ENCODE assay signal across 8 cellular contexts in genomic region chr16:29721167-29721879, GRCh38. TPM values are rescaled to one million over a fixed set of nuclear protein-coding genes. Genes with fewer than 3 reads are reported as not detected.
A peak's percentile ranks its signal among the peaks of the same experiment; 100 is the strongest.
DNase-seq lines count a peak whose midpoint lies in the region; ATAC-seq and TF ChIP-seq lines count a peak whose summit lies in the region.
"Not testable (repeated sequence)": the region's sequence is repeated elsewhere in the genome, so short reads cannot be mapped to it uniquely, and the experiment has no call there.

No MANE protein-coding gene starts in this region.

- not testable (repeated sequence) for H3K23ac ChIP-seq in H9 (ENCODE audit: insufficient read length, low read depth, low read length)

- H3K36me3 Mint-ChIP-seq in CD4-positive, alpha-beta T cell (ENCODE audit: low read depth); stimulated activated memory B cell treated with anti-CD40 and anti-IgM and Interleukin-4, amounts not matched to agents 10 μg/mL and 1 μg/mL and 100 μg/mL, for 72 hours: not testable (repeated sequence)
- H3K36me3 Mint-ChIP-seq in H9 (ENCODE audit: insufficient read depth in 1 of 3, low read depth in 3 of 3) = peaks cover 35 to 54% (median 40%) of the 10 kb centered on the region in 3 experiments

- H2BK20ac ChIP-seq in H9 (ENCODE audit: low read depth, low read length, poor library complexity, severe bottlenecking) = not testable (repeated sequence)

- not testable (repeated sequence) for H2BK12ac ChIP-seq in H9 (ENCODE audit: insufficient read length, low read depth, low read length)

- H4K5ac ChIP-seq in H9 (ENCODE audit: insufficient read length, low read depth, low read length) = not testable (repeated sequence)

- H3K36me3 ChIP-seq in SU-DHL-6 (ENCODE audit: low read length); adrenal gland (replicated peaks in 1 of 2); mucosa of descending colon (ENCODE audit: low read depth): not testable (repeated sequence)

- CTCF ChIA-PET in CD4-positive, alpha-beta T cell (lab: Charles Lee) = interaction anchor here (0.9 to 3.7 kb wide), 6 partner anchors 9 to 86 kb away, joined by 3 to 20 read pairs (median 4); partner anchors contain the start of gene KIF22

- not testable (repeated sequence) for H3K27me3 ChIP-seq in CD4-positive, alpha-beta T cell (ENCODE audit: control insufficient read depth, insufficient read depth, low read length); H9 (ENCODE audit: insufficient read depth, low read length); SU-DHL-6 (ENCODE audit: low read length); adrenal gland

- not testable (repeated sequence) for H3K27me3 Mint-ChIP-seq in CD4-positive, alpha-beta T cell; H9 (ENCODE audit: low read depth); stimulated activated memory B cell treated with anti-CD40 and anti-IgM and Interleukin-4, amounts not matched to agents 10 μg/mL and 1 μg/mL and 100 μg/mL, for 72 hours

- H3K79me2 ChIP-seq in H9 (ENCODE audit: insufficient read depth, low read length) = peaks cover 11% of the 10 kb centered on the region; the same call in 1 of the 2 replicates
- not testable (repeated sequence) for H3K79me2 ChIP-seq in SU-DHL-6 (ENCODE audit: insufficient read depth, low read length)

- H3K18ac ChIP-seq in H9 (ENCODE audit: insufficient read length, low read depth, low read length) = not testable (repeated sequence)

- not testable (repeated sequence) for H3T11ph ChIP-seq in H9 (ENCODE audit: low read length)

- H3K27ac Mint-ChIP-seq in CD4-positive, alpha-beta T cell = not testable (repeated sequence)
- H3K27ac Mint-ChIP-seq in H9 = peak overlapping the region in 2 of 3 experiments; percentile 82 to 92; a peak in 5 of 7 replicates
- H3K27ac Mint-ChIP-seq in stimulated activated memory B cell treated with anti-CD40 and anti-IgM and Interleukin-4, amounts not matched to agents 10 μg/mL and 1 μg/mL and 100 μg/mL, for 72 hours = peak overlapping the region; percentile 28

- H3K4me3 ChIP-seq in SU-DHL-6 (ENCODE audit: insufficient read depth, low read length, poor library complexity, severe bottlenecking); adrenal gland; foreskin fibroblast (ENCODE audit: low read depth in 1 of 2, low read length in 2 of 2); mucosa of descending colon: not testable (repeated sequence)

- H2BK120ac ChIP-seq in H9 (ENCODE audit: low read depth, low read length, poor library complexity, severe bottlenecking) = not testable (repeated sequence)

- H3K27ac ChIP-seq in CD4-positive, alpha-beta T cell (ENCODE audit: low read depth, low read length); H9 (ENCODE audit: insufficient read length, low read depth, low read length); SU-DHL-6 (ENCODE audit: low read depth, low read length); adrenal gland: not testable (repeated sequence)

- not testable (repeated sequence) for H3K4me1 ChIP-seq in H9 (ENCODE audit: insufficient read depth, low read length); adrenal gland (replicated peaks in 1 of 2); mucosa of descending colon (ENCODE audit: low read depth)

- H3K9ac ChIP-seq in H9 (ENCODE audit: extremely low read depth, insufficient read length, low read length); SU-DHL-6 (ENCODE audit: low read length): not testable (repeated sequence)

- not testable (repeated sequence) for H4K91ac ChIP-seq in H9 (ENCODE audit: insufficient read length, low read depth, low read length)

- TF ChIP-seq CTCF in CD4-positive, alpha-beta T cell (IDR thresholded peaks at IDR 0.05) = peak; percentile 55
- TF ChIP-seq CTCF in H9 (conservative IDR thresholded peaks at IDR 0.05) = peak; percentile 60
- TF ChIP-seq CTCF in SU-DHL-6 (IDR thresholded peaks at IDR 0.05; ENCODE audit: insufficient read depth, low read length, poor library complexity, severe bottlenecking) = peak; percentile 22
- peak; percentile 26 to 75 (median 55) for TF ChIP-seq CTCF in adrenal gland (IDR thresholded peaks at IDR 0.05)
- TF ChIP-seq CTCF in foreskin fibroblast (IDR thresholded peaks at IDR 0.05; ENCODE audit: low read depth, low read length) = peak; percentile 57
- peak; percentile 36 for TF ChIP-seq CTCF in mucosa of descending colon (IDR thresholded peaks at IDR 0.05)

- not testable (repeated sequence) for H3K56ac ChIP-seq in H9 (ENCODE audit: insufficient read length, low read depth, low read length)

- H3K23me2 ChIP-seq in H9 (ENCODE audit: insufficient read length, low read depth, low read length, poor library complexity, severe bottlenecking) = not testable (repeated sequence)

- not testable (repeated sequence) for H3K79me1 ChIP-seq in H9 (ENCODE audit: insufficient read depth, low read depth, low read length, poor library complexity, severe bottlenecking)

- ATAC-seq in CD4-positive, alpha-beta T cell (ENCODE audit: poor library complexity) = peak; percentile 66
- ATAC-seq in mucosa of descending colon = peak; percentile 90
- ATAC-seq in stimulated activated memory B cell treated with anti-CD40 and anti-IgM and Interleukin-4, amounts not matched to agents 10 μg/mL and 1 μg/mL and 100 μg/mL, for 72 hours = peak; percentile 64

- not testable (repeated sequence) for H3K4me3 Mint-ChIP-seq in CD4-positive, alpha-beta T cell; H9
- peak overlapping the region; percentile 27 for H3K4me3 Mint-ChIP-seq in stimulated activated memory B cell treated with anti-CD40 and anti-IgM and Interleukin-4, amounts not matched to agents 10 μg/mL and 1 μg/mL and 100 μg/mL, for 72 hours

- H3K9me2 ChIP-seq in SU-DHL-6 (replicated peaks; ENCODE audit: insufficient read depth, low read length) = not testable (repeated sequence)

- not testable (repeated sequence) for H3K4ac ChIP-seq in H9 (ENCODE audit: low read depth, low read length)

- not testable (repeated sequence) for H3K9me3 ChIP-seq in CD4-positive, alpha-beta T cell (ENCODE audit: control insufficient read depth, low read length); H9 (ENCODE audit: control insufficient read depth, low read depth, low read length); SU-DHL-6 (ENCODE audit: insufficient read depth, low read length); adrenal gland (replicated peaks in 1 of 3); mucosa of descending colon

- peaks cover 21% of the 10 kb centered on the region for H3K4me1 Mint-ChIP-seq in CD4-positive, alpha-beta T cell (ENCODE audit: low read depth)
- H3K4me1 Mint-ChIP-seq in H9 = peaks cover 34 to 40% of the 10 kb centered on the region in 2 experiments
- H3K4me1 Mint-ChIP-seq in stimulated activated memory B cell treated with anti-CD40 and anti-IgM and Interleukin-4, amounts not matched to agents 10 μg/mL and 1 μg/mL and 100 μg/mL, for 72 hours = peaks cover 20% of the 10 kb centered on the region

- H3K9me3 Mint-ChIP-seq in CD4-positive, alpha-beta T cell; H9; stimulated activated memory B cell treated with anti-CD40 and anti-IgM and Interleukin-4, amounts not matched to agents 10 μg/mL and 1 μg/mL and 100 μg/mL, for 72 hours: not testable (repeated sequence)

- WGBS in H9 (ENCODE audit: extremely low coverage, insufficient read length, low lambda C conversion rate) = no CpG with 5 or more reads among the region's 24 CpGs
- WGBS in adrenal gland, 4 donors = 34 to 59% (median 43%) methylated on average over 16 to 24 of the region's 24 CpGs

- not testable (repeated sequence) for H3K4me2 ChIP-seq in H9 (ENCODE audit: insufficient read depth, insufficient read length, low read length); SU-DHL-6 (ENCODE audit: low read depth, low read length, poor library complexity, severe bottlenecking)

- POLR2A ChIA-PET in CD4-positive, alpha-beta T cell (lab: Charles Lee) = not testable (repeated sequence)

- intact Hi-C loops in CD4-positive, alpha-beta T cell (cut with DNase I, micrococcal nuclease) = loop anchor here (1.0 to 5.0 kb wide), 2 partner anchors 21 to 66 kb away; no protein-coding TSS in a partner anchor
- intact Hi-C loops in adrenal gland (cut with DNase I); mucosa of descending colon (cut with DNase I, micrococcal nuclease): not testable (repeated sequence)

- H2BK15ac ChIP-seq in H9 (ENCODE audit: low read depth, low read length) = not testable (repeated sequence)

- not testable (repeated sequence) for H4K8ac ChIP-seq in H9 (replicated peaks; ENCODE audit: insufficient read length, low read depth, low read length)

- not testable (repeated sequence) for H2BK5ac ChIP-seq in H9 (ENCODE audit: insufficient read length, low read length)

- H3F3A ChIP-seq in SU-DHL-6 (ENCODE audit: insufficient read depth) = not testable (repeated sequence)

- H4K20me1 ChIP-seq in H9 (ENCODE audit: control insufficient read depth, insufficient read depth, insufficient read length); SU-DHL-6 (ENCODE audit: low read depth, low read length): not testable (repeated sequence)

- H3K14ac ChIP-seq in H9 (ENCODE audit: insufficient read depth, low read length) = not testable (repeated sequence)

- not testable (repeated sequence) for H2AK5ac ChIP-seq in H9 (ENCODE audit: insufficient read length, low read length)

- TF ChIP-seq POLR2A in adrenal gland (IDR thresholded peaks at IDR 0.05) = not testable (repeated sequence)

- not testable (repeated sequence) for H2AFZ ChIP-seq in H9 (ENCODE audit: low read length); SU-DHL-6 (ENCODE audit: low read depth, low read length, severe bottlenecking)

- DNase-seq in CD4-positive, alpha-beta T cell = peak in 4 of 10 experiments; percentile 28 to 47 (median 38)
- DNase-seq in H9 = peak; percentile 79
- DNase-seq in NCI-H2171 treated with DMSO at 0.1 percent for 48 hours (lab: John Stamatoyannopoulos, UW) = peak; percentile 50
- DNase-seq in adrenal gland = peak; percentile 64 to 90 (median 75)
- DNase-seq in foreskin fibroblast = peak; percentile 48 to 72
- peak; percentile 64 to 86 (median 78) for DNase-seq in mucosa of descending colon

RNA-seq across cellular contexts. Expression of gene C16orf54, which starts 24.5 kb away (rescaled TPM):
- 100 to 1,000 TPM; 250 to 261 TPM for total RNA-seq in CD4-positive, alpha-beta T cell
- total RNA-seq in H9 (2021) (not detected in 2 replicates), adrenal gland (1 to 10 TPM in 4 of 8 donors, under 1 TPM in 4; 0.18 to 1.8 (median 1.0) TPM), mucosa of descending colon (1 to 10 TPM; 1.6 to 3.4 (median 1.7) TPM)
- polyA plus RNA-seq in adrenal gland = under 1 TPM; 0.22 to 0.72 (median 0.61) TPM

RNA-seq across cellular contexts. Expression of gene QPRT, which starts 42.3 kb away (rescaled TPM):
- under 1 TPM; 0.19 to 0.45 TPM for total RNA-seq in CD4-positive, alpha-beta T cell
- total RNA-seq in H9 (2021) (107 TPM in 2 replicates), adrenal gland (100 to 1,000 TPM in 7 of 8 donors, 10 to 100 TPM in 1; 64.5 to 325 (median 136) TPM), mucosa of descending colon (10 to 100 TPM; 25.3 to 54.6 (median 25.4) TPM)
- polyA plus RNA-seq in adrenal gland = 100 to 1,000 TPM in 1 of 3 donors, 10 to 100 TPM in 2; 48.8 to 111 (median 54.7) TPM

RNA-seq across cellular contexts. Expression of gene ZG16, which starts 56.7 kb away (rescaled TPM):
- not detected for total RNA-seq in CD4-positive, alpha-beta T cell
- total RNA-seq in H9 (2021) (not detected in 2 replicates), adrenal gland (under 1 TPM in 2 of 8 donors, not detected in 6; 0.07 to 0.11 TPM), mucosa of descending colon (100 to 1,000 TPM; 196 to 671 (median 551) TPM)
- under 1 TPM in 2 of 3 donors, not detected in 1; 0.16 to 0.20 TPM for polyA plus RNA-seq in adrenal gland

RNA-seq across cellular contexts. Expression of gene SPN, which starts 58.3 kb away (rescaled TPM):
- total RNA-seq in CD4-positive, alpha-beta T cell = 10 to 100 TPM; 45.7 to 48.3 TPM
- total RNA-seq in H9 (2021) (0.77 and 1.1 TPM in 2 replicates), adrenal gland (1 to 10 TPM in 6 of 8 donors, under 1 TPM in 2; 0.24 to 2.6 (median 1.4) TPM), mucosa of descending colon (1 to 10 TPM; 4.4 to 6.0 (median 4.5) TPM)
- 1 to 10 TPM in 1 of 3 donors, under 1 TPM in 2; 0.54 to 3.1 (median 0.64) TPM for polyA plus RNA-seq in adrenal gland

Comparison
In these comparisons a context has a peak if more than half of its experiments do, and no peak if none do; other contexts are left out.
1. RNA of gene C16orf54, which starts 24.5 kb away (total RNA-seq): 250 to 261 TPM in CD4-positive, alpha-beta T cell; 1.6 to 3.4 TPM in mucosa of descending colon, 0.18 to 1.8 TPM in adrenal gland and not detected in H9; every median in the first group is over 10 times any median in the second.
2. RNA of gene QPRT, which starts 42.3 kb away (total RNA-seq): 64.5 to 325 TPM in adrenal gland, 107 TPM in H9 and 25.3 to 54.6 TPM in mucosa of descending colon; 0.19 to 0.45 TPM in CD4-positive, alpha-beta T cell; every median in the first group is over 10 times any median in the second.
3. RNA of gene ZG16, which starts 56.7 kb away (total RNA-seq): 196 to 671 TPM in mucosa of descending colon; not detected in CD4-positive, alpha-beta T cell, not detected in H9 and 0.07 to 0.11 TPM in adrenal gland; every median in the first group is over 100 times any median in the second.
4. Peak in every context shown above with its lines, with median percentiles within 50 percentile points of each other: ATAC-seq and CTCF ChIP-seq.